1 cellular context compared by ENCODE assay signal in genomic region chr12:8035440-8036010, GRCh38.
TF ChIP-seq lines count a peak whose summit lies in the region.

No MANE protein-coding gene starts in this region.

TF ChIP-seq in GM23338, 12 proteins besides CTCF, POLR2A, EP300 and RAD21 (continued from another document):
- TF ChIP-seq, protein P1, sequence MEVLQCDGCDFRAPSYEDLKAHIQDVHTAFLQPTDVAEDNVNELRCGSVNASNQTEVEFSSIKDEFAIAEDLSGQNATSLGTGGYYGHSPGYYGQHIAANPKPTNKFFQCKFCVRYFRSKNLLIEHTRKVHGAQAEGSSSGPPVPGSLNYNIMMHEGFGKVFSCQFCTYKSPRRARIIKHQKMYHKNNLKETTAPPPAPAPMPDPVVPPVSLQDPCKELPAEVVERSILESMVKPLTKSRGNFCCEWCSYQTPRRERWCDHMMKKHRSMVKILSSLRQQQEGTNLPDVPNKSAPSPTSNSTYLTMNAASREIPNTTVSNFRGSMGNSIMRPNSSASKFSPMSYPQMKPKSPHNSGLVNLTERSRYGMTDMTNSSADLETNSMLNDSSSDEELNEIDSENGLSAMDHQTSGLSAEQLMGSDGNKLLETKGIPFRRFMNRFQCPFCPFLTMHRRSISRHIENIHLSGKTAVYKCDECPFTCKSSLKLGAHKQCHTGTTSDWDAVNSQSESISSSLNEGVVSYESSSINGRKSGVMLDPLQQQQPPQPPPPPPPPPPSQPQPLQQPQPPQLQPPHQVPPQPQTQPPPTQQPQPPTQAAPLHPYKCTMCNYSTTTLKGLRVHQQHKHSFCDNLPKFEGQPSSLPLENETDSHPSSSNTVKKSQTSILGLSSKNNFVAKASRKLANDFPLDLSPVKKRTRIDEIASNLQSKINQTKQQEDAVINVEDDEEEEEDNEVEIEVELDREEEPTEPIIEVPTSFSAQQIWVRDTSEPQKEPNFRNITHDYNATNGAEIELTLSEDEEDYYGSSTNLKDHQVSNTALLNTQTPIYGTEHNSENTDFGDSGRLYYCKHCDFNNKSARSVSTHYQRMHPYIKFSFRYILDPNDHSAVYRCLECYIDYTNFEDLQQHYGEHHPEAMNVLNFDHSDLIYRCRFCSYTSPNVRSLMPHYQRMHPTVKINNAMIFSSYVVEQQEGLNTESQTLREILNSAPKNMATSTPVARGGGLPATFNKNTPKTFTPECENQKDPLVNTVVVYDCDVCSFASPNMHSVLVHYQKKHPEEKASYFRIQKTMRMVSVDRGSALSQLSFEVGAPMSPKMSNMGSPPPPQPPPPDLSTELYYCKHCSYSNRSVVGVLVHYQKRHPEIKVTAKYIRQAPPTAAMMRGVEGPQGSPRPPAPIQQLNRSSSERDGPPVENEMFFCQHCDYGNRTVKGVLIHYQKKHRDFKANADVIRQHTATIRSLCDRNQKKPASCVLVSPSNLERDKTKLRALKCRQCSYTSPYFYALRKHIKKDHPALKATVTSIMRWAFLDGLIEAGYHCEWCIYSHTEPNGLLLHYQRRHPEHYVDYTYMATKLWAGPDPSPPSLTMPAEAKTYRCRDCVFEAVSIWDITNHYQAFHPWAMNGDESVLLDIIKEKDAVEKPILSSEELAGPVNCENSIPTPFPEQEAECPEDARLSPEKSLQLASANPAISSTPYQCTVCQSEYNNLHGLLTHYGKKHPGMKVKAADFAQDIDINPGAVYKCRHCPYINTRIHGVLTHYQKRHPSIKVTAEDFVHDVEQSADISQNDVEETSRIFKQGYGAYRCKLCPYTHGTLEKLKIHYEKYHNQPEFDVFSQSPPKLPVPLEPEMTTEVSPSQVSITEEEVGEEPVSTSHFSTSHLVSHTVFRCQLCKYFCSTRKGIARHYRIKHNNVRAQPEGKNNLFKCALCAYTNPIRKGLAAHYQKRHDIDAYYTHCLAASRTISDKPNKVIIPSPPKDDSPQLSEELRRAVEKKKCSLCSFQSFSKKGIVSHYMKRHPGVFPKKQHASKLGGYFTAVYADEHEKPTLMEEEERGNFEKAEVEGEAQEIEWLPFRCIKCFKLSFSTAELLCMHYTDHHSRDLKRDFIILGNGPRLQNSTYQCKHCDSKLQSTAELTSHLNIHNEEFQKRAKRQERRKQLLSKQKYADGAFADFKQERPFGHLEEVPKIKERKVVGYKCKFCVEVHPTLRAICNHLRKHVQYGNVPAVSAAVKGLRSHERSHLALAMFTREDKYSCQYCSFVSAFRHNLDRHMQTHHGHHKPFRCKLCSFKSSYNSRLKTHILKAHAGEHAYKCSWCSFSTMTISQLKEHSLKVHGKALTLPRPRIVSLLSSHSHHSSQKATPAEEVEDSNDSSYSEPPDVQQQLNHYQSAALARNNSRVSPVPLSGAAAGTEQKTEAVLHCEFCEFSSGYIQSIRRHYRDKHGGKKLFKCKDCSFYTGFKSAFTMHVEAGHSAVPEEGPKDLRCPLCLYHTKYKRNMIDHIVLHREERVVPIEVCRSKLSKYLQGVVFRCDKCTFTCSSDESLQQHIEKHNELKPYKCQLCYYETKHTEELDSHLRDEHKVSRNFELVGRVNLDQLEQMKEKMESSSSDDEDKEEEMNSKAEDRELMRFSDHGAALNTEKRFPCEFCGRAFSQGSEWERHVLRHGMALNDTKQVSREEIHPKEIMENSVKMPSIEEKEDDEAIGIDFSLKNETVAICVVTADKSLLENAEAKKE (CRISPR knock-in tag; IDR thresholded peaks at IDR 0.05): no peak
- TF ChIP-seq ZNF331 (CRISPR knock-in tag; IDR thresholded peaks at IDR 0.05; ENCODE audit: low read depth): no peak
